Comparison of ENCODE assay signal across 33 cellular contexts in genomic region chr5:1214936-1215220, GRCh38. TPM values are rescaled to one million over a fixed set of nuclear protein-coding genes. Genes with fewer than 3 reads are reported as not detected.
A peak's percentile ranks its signal among the peaks of the same experiment; 100 is the strongest.
DNase-seq lines count a peak whose midpoint lies in the region; ATAC-seq, FAIRE-seq and TF ChIP-seq lines count a peak whose summit lies in the region.
"Had no signal": no experiment of that assay in that cellular context is flagged by ENCODE, and none has a peak within 500 bp of the region (broad histone marks: within the 10 kb centered on the region; RNA-seq: fewer than 3 reads in every experiment).

No MANE protein-coding gene starts in this region.

- intact Hi-C loops in activated CD4-positive, alpha-beta T cell treated with anti-CD3 and anti-CD28 coated beads for 36 hours (cut with DNase I, micrococcal nuclease) = no loop called here

- H3K18ac ChIP-seq in neuronal stem cell (ENCODE audit: low read length) = no peak overlapping the region

- H3K4me1 ChIP-seq in neuronal stem cell (ENCODE audit: control insufficient read depth in 2 of 2, insufficient read depth in 1 of 2, low read depth in 1 of 2, low read length in 2 of 2) = peaks cover 0 to 2% of the 10 kb centered on the region in 2 donors
- H3K4me1 ChIP-seq: BE2C had no signal

- no peak overlapping the region for H3K14ac ChIP-seq in neuronal stem cell (ENCODE audit: low read length)

- no peaks in the 10 kb centered on the region for H3K4me1 Mint-ChIP-seq in activated CD4-positive, alpha-beta T cell treated with anti-CD3 and anti-CD28 coated beads for 36 hours

- FAIRE-seq in GM12892 (lab: Jason Lieb, UNC) = no peak
- FAIRE-seq: D721Med, H1 had no signal

- no peaks in the 10 kb centered on the region for H3K36me3 Mint-ChIP-seq in activated CD4-positive, alpha-beta T cell treated with anti-CD3 and anti-CD28 coated beads for 36 hours (ENCODE audit: low read depth)
- H3K36me3 Mint-ChIP-seq: CD4-positive, CD25-positive, alpha-beta regulatory T cell; IgD-negative memory B cell had no signal

- no peak overlapping the region for H2BK15ac ChIP-seq in neuronal stem cell (ENCODE audit: low read length)

- no peak overlapping the region for H3K23ac ChIP-seq in neuronal stem cell (ENCODE audit: low read depth, low read length, poor library complexity)

- H3K79me1 ChIP-seq in neuronal stem cell (ENCODE audit: low read depth, low read length) = no peaks in the 10 kb centered on the region

- H2BK12ac ChIP-seq in neuronal stem cell (ENCODE audit: low read length) = no peak overlapping the region

- no CpG with 5 or more reads among the region's 2 CpGs for WGBS in neuronal stem cell (ENCODE audit: extremely low coverage in 2 of 2, insufficient read length in 2 of 2, insufficient replicate concordance in 1 of 2), 2 donors

- no peaks in the 10 kb centered on the region for H3K36me3 ChIP-seq in neuronal stem cell (replicated peaks in 1 of 2; ENCODE audit: control insufficient read depth in 2 of 2, insufficient read depth in 2 of 2, low read length in 2 of 2)
- H3K36me3 ChIP-seq: BE2C had no signal

- DNase-seq in NCI-H748 (lab: John Stamatoyannopoulos, UW; ENCODE audit: unreplicated experiment) (peak; percentile 44), NCI-H748 treated with DMSO at 0.1 percent for 48 hours (lab: John Stamatoyannopoulos, UW) (no peak), NAMALWA (ENCODE audit: low spot score) (peak; percentile 57), NCI-H345 (lab: John Stamatoyannopoulos, UW) (peak; percentile 79), neuronal stem cell (ENCODE audit: low spot score) (no peak), SKM-1 (lab: John Stamatoyannopoulos, UW; ENCODE audit: unreplicated experiment) (no peak), GM12892 (ENCODE audit: insufficient read length) (no peak)
- no peak for DNase-seq in activated CD4-positive, alpha-beta T cell treated with anti-CD3 and anti-CD28 coated beads for 36 hours
- DNase-seq: 8988T; ACHN; BE2C; CD4-positive, CD25-positive, alpha-beta regulatory T cell; HCEC 1CT; NCI-H1092; NCI-H1417 treated with DMSO at 0.1 percent for 48 hours; NCI-H2029; NCI-H2171; NCI-H226; NCI-H524; NCI-H82; NK-92 treated with Interleukin-12 subunit alpha and Interleukin-12 subunit beta, amount 100 ng/mL, for 24 hours; PC-3; SHP77 treated with DMSO at 0.1 percent for 48 hours; SW 1271 had no signal

- peak overlapping the region; percentile 36 for H2AK5ac ChIP-seq in neuronal stem cell (ENCODE audit: low read depth, low read length)

- no peak overlapping the region for H4K91ac ChIP-seq in neuronal stem cell (ENCODE audit: low read depth, low read length, poor library complexity)

- TF ChIP-seq POLR2A in GM12892 (IDR thresholded peaks at IDR 0.05; ENCODE audit: low read depth, low read length) = no peak

- H3K4me2 ChIP-seq in neuronal stem cell (ENCODE audit: insufficient read depth, low read length, poor library complexity, severe bottlenecking) = no peak overlapping the region
- H3K4me2 ChIP-seq: KMS-11 had no signal

- H3K9me3 Mint-ChIP-seq in activated CD4-positive, alpha-beta T cell treated with anti-CD3 and anti-CD28 coated beads for 36 hours (ENCODE audit: low read depth) = no peaks in the 10 kb centered on the region
- H3K9me3 Mint-ChIP-seq: IgD-negative memory B cell; T-helper 1 cell treated with Interleukin-12 subunit alpha and Interleukin-12 subunit beta and Interleukin-4 antibody, amounts not matched to agents 30 μg/mL and 1 μg/mL, for 36 hours had no signal

- H2AFZ ChIP-seq in neuronal stem cell (ENCODE audit: low read length) = no peak overlapping the region

- H3K9me3 ChIP-seq in neuronal stem cell (replicated peaks in 1 of 2; ENCODE audit: control insufficient read depth in 2 of 2, insufficient read depth in 1 of 2, low read depth in 1 of 2, low read length in 2 of 2) = peaks cover 0 to 7% of the 10 kb centered on the region in 2 donors
- H3K9me3 ChIP-seq: BE2C had no signal

- H3K4me3 Mint-ChIP-seq in activated CD4-positive, alpha-beta T cell treated with anti-CD3 and anti-CD28 coated beads for 36 hours = no peak overlapping the region
- H3K4me3 Mint-ChIP-seq: CD4-positive, CD25-positive, alpha-beta regulatory T cell; IgD-negative memory B cell; T-helper 1 cell treated with Interleukin-12 subunit alpha and Interleukin-12 subunit beta and Interleukin-4 antibody, amounts not matched to agents 30 μg/mL and 1 μg/mL, for 36 hours had no signal

- no peak overlapping the region for H3K27ac Mint-ChIP-seq in activated CD4-positive, alpha-beta T cell treated with anti-CD3 and anti-CD28 coated beads for 36 hours
- H3K27ac Mint-ChIP-seq: CD4-positive, CD25-positive, alpha-beta regulatory T cell; T-helper 1 cell treated with Interleukin-12 subunit alpha and Interleukin-12 subunit beta and Interleukin-4 antibody, amounts not matched to agents 30 μg/mL and 1 μg/mL, for 36 hours had no signal

- H3K4me3 ChIP-seq in neuronal stem cell (ENCODE audit: low read length in 2 of 2) = no peak overlapping the region

- no peak overlapping the region for H3K9ac ChIP-seq in neuronal stem cell (ENCODE audit: low read depth, low read length, poor library complexity)
- H3K9ac ChIP-seq: KMS-11 had no signal

- ATAC-seq in activated CD4-positive, alpha-beta T cell treated with anti-CD3 and anti-CD28 coated beads for 36 hours = no peak
- ATAC-seq: PC-3 had no signal

- POLR2A ChIA-PET in activated CD4-positive, alpha-beta T cell treated with anti-CD3 and anti-CD28 coated beads for 36 hours (lab: Charles Lee) = no interaction called here

- no peak overlapping the region for H2BK120ac ChIP-seq in neuronal stem cell (ENCODE audit: low read depth, low read length)

- peak overlapping the region; percentile 75 for H2BK5ac ChIP-seq in neuronal stem cell (ENCODE audit: low read length)

- H4K8ac ChIP-seq in neuronal stem cell (ENCODE audit: low read depth, low read length) = no peak overlapping the region

- no peak overlapping the region for H3K27ac ChIP-seq in neuronal stem cell (replicated peaks; ENCODE audit: low read length)
- H3K27ac ChIP-seq: HL-60, KMS-11 had no signal

- CTCF ChIA-PET in activated CD4-positive, alpha-beta T cell treated with anti-CD3 and anti-CD28 coated beads for 36 hours (lab: Charles Lee) = no interaction called here

- no peak overlapping the region for H3K4ac ChIP-seq in neuronal stem cell (ENCODE audit: low read length)

- no peaks in the 10 kb centered on the region for H3K27me3 Mint-ChIP-seq in activated CD4-positive, alpha-beta T cell treated with anti-CD3 and anti-CD28 coated beads for 36 hours
- H3K27me3 Mint-ChIP-seq: CD4-positive, CD25-positive, alpha-beta regulatory T cell had no signal

- H3K27me3 ChIP-seq in neuronal stem cell (ENCODE audit: control insufficient read depth in 3 of 3, insufficient read depth in 3 of 3, low read depth in 1 of 3, low read length in 3 of 3) = peaks cover 0 to 6% (median 2%) of the 10 kb centered on the region in 3 experiments
- H3K27me3 ChIP-seq: BE2C had no signal

RNA-seq across cellular contexts. Expression of gene SLC6A18, which starts 10.3 kb away (rescaled TPM):
- not detected for polyA plus RNA-seq in neuronal stem cell (2013, experiment 1 of 2)
- polyA plus RNA-seq in neuronal stem cell (2013, experiment 2 of 2) = not detected
- not detected for polyA plus RNA-seq in GM12892 (2012; ENCODE audit: missing spikeins)
- not detected for total RNA-seq in activated CD4-positive, alpha-beta T cell treated with anti-CD3 and anti-CD28 coated beads for 36 hours
- total RNA-seq: CD4-positive, CD25-positive, alpha-beta regulatory T cell; Daoy; G401; H1; PC-3; RPMI7951 had no signal
- polyA plus RNA-seq: CD4-positive, CD25-positive, alpha-beta regulatory T cell; H1; IgD-negative memory B cell had no signal

RNA-seq across cellular contexts. Expression of gene SLC6A19, which starts 13.5 kb away (rescaled TPM):
- polyA plus RNA-seq in neuronal stem cell (2013, experiment 1 of 2) = not detected
- not detected for polyA plus RNA-seq in neuronal stem cell (2013, experiment 2 of 2)
- polyA plus RNA-seq in GM12892 (2012; ENCODE audit: missing spikeins) = not detected
- total RNA-seq in activated CD4-positive, alpha-beta T cell treated with anti-CD3 and anti-CD28 coated beads for 36 hours = not detected
- total RNA-seq: CD4-positive, CD25-positive, alpha-beta regulatory T cell; Daoy; H1; PC-3; RPMI7951 had no signal
- polyA plus RNA-seq: CD4-positive, CD25-positive, alpha-beta regulatory T cell; IgD-negative memory B cell had no signal

Comparison
In these comparisons a context has a peak if more than half of its experiments do, and no peak if none do; other contexts are left out.
1. DNase-seq: peak in NCI-H748 (single experiment), NAMALWA (single experiment) and NCI-H345 (single experiment); none in NCI-H748 treated with DMSO at 0.1 percent for 48 hours (single experiment), neuronal stem cell (single experiment), SKM-1 (single experiment), GM12892 (single experiment) and activated CD4-positive, alpha-beta T cell treated with anti-CD3 and anti-CD28 coated beads for 36 hours (single experiment).